Comparison of ENCODE assay signal across 1 cellular context in genomic region chr6:79686698-79687309, GRCh38.
TF ChIP-seq lines count a peak whose summit lies in the region.

No MANE protein-coding gene starts in this region.

TF ChIP-seq in WTC11, 78 proteins besides CTCF, POLR2A, EP300 and RAD21 (continued from another document):
- no peak for TF ChIP-seq TCF7 (CRISPR knock-in tag; IDR thresholded peaks at IDR 0.05; ENCODE audit: low read depth)
- no peak for TF ChIP-seq CBFB (CRISPR knock-in tag; IDR thresholded peaks at IDR 0.05; ENCODE audit: low read depth)
- no peak for TF ChIP-seq ZMAT4 (CRISPR knock-in tag; IDR thresholded peaks at IDR 0.05)
- no peak for TF ChIP-seq ZBTB43 (CRISPR knock-in tag; IDR thresholded peaks at IDR 0.05)
- no peak for TF ChIP-seq AFF4 (CRISPR knock-in tag; IDR thresholded peaks at IDR 0.05; ENCODE audit: borderline replicate concordance)
- no peak for TF ChIP-seq FOXP1 (CRISPR knock-in tag; IDR thresholded peaks at IDR 0.05; ENCODE audit: borderline replicate concordance)
- no peak for TF ChIP-seq ZNF512 (CRISPR knock-in tag; IDR thresholded peaks at IDR 0.05; ENCODE audit: borderline replicate concordance)
- TF ChIP-seq ZNF423 (CRISPR knock-in tag; IDR thresholded peaks at IDR 0.05) = no peak
- no peak for TF ChIP-seq MLX (CRISPR knock-in tag; IDR thresholded peaks at IDR 0.05)
- no peak for TF ChIP-seq ETV6 (CRISPR knock-in tag; IDR thresholded peaks at IDR 0.05)
- no peak for TF ChIP-seq FOXK1 (CRISPR knock-in tag; IDR thresholded peaks at IDR 0.05)
- TF ChIP-seq ZNF281 (CRISPR knock-in tag; IDR thresholded peaks at IDR 0.05) = no peak
- no peak for TF ChIP-seq NFATC4 (CRISPR knock-in tag; IDR thresholded peaks at IDR 0.05)
- TF ChIP-seq NFYB (CRISPR knock-in tag; conservative IDR thresholded peaks at IDR 0.05; ENCODE audit: low read depth) = no peak
- no peak for TF ChIP-seq MAX (CRISPR knock-in tag; IDR thresholded peaks at IDR 0.05)
- TF ChIP-seq ATF1 (CRISPR knock-in tag; IDR thresholded peaks at IDR 0.05) = no peak
